Comparison of ENCODE assay signal across 2 cellular contexts in the genomic region with DNA sequence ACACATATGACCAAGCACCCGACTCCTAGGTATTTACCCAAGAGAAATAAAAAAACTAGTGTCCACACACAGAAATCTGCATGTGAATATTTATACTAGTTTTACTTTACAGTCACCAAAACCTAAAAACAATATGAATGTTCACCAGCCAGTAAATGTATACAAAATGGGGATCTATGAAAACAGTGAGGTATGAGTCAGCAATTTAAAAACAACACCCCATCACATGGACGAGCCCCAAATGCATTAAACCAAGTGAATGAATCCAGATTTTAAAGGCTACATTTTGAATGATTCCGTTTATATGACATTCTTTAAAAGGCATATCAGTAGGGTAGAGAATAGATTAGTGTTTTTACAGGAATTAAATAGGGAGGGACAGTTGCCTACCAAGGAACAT.
TF ChIP-seq lines count a peak whose summit lies in the region.

No MANE protein-coding gene starts in this region.

TF ChIP-seq in HCT116, 20 proteins besides CTCF, POLR2A, EP300 and RAD21:
- TF ChIP-seq EGR1 (IDR thresholded peaks at IDR 0.05; ENCODE audit: low read depth): no peak
- TF ChIP-seq ELF1 (IDR thresholded peaks at IDR 0.05; ENCODE audit: borderline replicate concordance, low read depth): no peak
TF ChIP-seq in HCT116: peak in this region for 0.

TF ChIP-seq in GM12878, 131 proteins besides CTCF, POLR2A, EP300 and RAD21:
- TF ChIP-seq, protein P1, sequence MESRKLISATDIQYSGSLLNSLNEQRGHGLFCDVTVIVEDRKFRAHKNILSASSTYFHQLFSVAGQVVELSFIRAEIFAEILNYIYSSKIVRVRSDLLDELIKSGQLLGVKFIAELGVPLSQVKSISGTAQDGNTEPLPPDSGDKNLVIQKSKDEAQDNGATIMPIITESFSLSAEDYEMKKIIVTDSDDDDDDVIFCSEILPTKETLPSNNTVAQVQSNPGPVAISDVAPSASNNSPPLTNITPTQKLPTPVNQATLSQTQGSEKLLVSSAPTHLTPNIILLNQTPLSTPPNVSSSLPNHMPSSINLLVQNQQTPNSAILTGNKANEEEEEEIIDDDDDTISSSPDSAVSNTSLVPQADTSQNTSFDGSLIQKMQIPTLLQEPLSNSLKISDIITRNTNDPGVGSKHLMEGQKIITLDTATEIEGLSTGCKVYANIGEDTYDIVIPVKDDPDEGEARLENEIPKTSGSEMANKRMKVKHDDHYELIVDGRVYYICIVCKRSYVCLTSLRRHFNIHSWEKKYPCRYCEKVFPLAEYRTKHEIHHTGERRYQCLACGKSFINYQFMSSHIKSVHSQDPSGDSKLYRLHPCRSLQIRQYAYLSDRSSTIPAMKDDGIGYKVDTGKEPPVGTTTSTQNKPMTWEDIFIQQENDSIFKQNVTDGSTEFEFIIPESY (IDR thresholded peaks at IDR 0.05): no peak
- TF ChIP-seq ZNF217 (IDR thresholded peaks at IDR 0.05): no peak
- no peak for TF ChIP-seq CBX5 (IDR thresholded peaks at IDR 0.05; ENCODE audit: low read depth)
- TF ChIP-seq EED (IDR thresholded peaks at IDR 0.05; ENCODE audit: low read depth): no peak
- no peak for TF ChIP-seq BCL11A (IDR thresholded peaks at IDR 0.05; ENCODE audit: low read depth, low read length)
- TF ChIP-seq TCF3 (IDR thresholded peaks at IDR 0.05; ENCODE audit: borderline replicate concordance, insufficient read depth, low read depth, low read length): no peak
- no peak for TF ChIP-seq RB1 (IDR thresholded peaks at IDR 0.05; ENCODE audit: borderline replicate concordance)
- TF ChIP-seq, protein P2, sequence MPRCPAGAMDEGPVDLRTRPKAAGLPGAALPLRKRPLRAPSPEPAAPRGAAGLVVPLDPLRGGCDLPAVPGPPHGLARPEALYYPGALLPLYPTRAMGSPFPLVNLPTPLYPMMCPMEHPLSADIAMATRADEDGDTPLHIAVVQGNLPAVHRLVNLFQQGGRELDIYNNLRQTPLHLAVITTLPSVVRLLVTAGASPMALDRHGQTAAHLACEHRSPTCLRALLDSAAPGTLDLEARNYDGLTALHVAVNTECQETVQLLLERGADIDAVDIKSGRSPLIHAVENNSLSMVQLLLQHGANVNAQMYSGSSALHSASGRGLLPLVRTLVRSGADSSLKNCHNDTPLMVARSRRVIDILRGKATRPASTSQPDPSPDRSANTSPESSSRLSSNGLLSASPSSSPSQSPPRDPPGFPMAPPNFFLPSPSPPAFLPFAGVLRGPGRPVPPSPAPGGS (IDR thresholded peaks at IDR 0.05; ENCODE audit: borderline replicate concordance, insufficient read depth, low read depth, low read length, poor library complexity, severe bottlenecking): no peak
- TF ChIP-seq IKZF2 (IDR thresholded peaks at IDR 0.05): no peak
- no peak for TF ChIP-seq RUNX3 (IDR thresholded peaks at IDR 0.05; ENCODE audit: low read length)
- no peak for TF ChIP-seq HDGF (IDR thresholded peaks at IDR 0.05)
- TF ChIP-seq, protein P3, sequence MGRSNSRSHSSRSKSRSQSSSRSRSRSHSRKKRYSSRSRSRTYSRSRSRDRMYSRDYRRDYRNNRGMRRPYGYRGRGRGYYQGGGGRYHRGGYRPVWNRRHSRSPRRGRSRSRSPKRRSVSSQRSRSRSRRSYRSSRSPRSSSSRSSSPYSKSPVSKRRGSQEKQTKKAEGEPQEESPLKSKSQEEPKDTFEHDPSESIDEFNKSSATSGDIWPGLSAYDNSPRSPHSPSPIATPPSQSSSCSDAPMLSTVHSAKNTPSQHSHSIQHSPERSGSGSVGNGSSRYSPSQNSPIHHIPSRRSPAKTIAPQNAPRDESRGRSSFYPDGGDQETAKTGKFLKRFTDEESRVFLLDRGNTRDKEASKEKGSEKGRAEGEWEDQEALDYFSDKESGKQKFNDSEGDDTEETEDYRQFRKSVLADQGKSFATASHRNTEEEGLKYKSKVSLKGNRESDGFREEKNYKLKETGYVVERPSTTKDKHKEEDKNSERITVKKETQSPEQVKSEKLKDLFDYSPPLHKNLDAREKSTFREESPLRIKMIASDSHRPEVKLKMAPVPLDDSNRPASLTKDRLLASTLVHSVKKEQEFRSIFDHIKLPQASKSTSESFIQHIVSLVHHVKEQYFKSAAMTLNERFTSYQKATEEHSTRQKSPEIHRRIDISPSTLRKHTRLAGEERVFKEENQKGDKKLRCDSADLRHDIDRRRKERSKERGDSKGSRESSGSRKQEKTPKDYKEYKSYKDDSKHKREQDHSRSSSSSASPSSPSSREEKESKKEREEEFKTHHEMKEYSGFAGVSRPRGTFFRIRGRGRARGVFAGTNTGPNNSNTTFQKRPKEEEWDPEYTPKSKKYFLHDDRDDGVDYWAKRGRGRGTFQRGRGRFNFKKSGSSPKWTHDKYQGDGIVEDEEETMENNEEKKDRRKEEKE (IDR thresholded peaks at IDR 0.05): no peak
